Comparison of ENCODE assay signal across 8 cellular contexts in the genomic region with DNA sequence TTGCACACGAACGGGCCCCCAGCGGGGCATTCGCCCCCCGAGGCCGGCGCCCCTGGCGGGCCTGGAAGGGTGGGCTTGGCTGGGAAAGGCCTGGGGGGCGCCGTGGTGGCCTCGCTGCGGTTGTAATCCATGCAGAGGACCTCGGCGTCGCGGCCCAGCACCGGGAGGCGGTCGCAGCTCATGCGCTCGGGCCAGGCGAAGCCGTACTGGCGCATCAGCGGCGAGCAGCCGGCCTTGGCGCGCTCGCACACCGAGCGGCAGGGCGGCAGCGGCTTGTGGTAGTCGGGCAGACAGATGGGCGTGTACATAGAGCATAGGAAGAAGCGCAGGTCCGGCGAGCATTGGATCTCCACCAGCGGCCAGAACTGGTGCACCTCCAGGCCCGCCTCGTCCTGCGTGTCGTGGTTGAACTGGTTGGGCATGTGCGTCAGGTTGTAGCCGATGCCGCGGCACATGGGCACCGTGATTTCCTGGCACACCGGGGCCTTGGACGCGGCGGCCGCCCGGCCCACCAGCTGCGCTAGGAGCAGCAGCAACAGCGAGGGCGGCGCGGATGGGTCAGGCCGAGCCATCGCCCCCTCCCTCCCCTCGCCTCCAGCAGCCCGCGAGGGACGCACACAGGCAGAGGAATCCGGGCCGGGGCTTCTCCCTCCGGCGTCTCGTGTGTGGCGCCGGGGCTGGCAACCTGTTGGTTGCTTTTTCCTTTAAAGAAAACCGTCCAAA. TPM values are rescaled to one million over a fixed set of nuclear protein-coding genes. Genes with fewer than 3 reads are reported as not detected.
DNase-seq lines count a peak whose midpoint lies in the region; ATAC-seq and TF ChIP-seq lines count a peak whose summit lies in the region.

No MANE protein-coding gene starts in this region.

- H3K36me3 ChIP-seq in HUES64 (ENCODE audit: insufficient read depth, low read length) (peaks cover 39% of the 10 kb centered on the region), endocrine pancreas (ENCODE audit: control insufficient read depth, insufficient read depth, low read length) (no peaks in the 10 kb centered on the region), thoracic aorta (no peaks in the 10 kb centered on the region)

- no peaks in the 10 kb centered on the region for H3K9me3 Mint-ChIP-seq in WTC11

- H3K9me3 ChIP-seq in HUES64 (ENCODE audit: insufficient read depth, low read depth, low read length) (no peaks in the 10 kb centered on the region), endocrine pancreas (ENCODE audit: control insufficient read depth, low read length) (no peaks in the 10 kb centered on the region), mononuclear cell (ENCODE audit: low read depth, low read length) (no peaks in the 10 kb centered on the region), thoracic aorta (no peaks in the 10 kb centered on the region)

- 5% methylated on average over 74 of the region's 74 CpGs for WGBS in HUES64

- H3K27ac ChIP-seq in HUES64 (ENCODE audit: low read depth, low read length) (no peak overlapping the region; the same call in 1 of the 2 replicates), thoracic aorta (peak overlapping the region; percentile 56 to 68)

- no peaks in the 10 kb centered on the region for H3K27me3 Mint-ChIP-seq in WTC11 (ENCODE audit: low read depth)

- H3K4me3 Mint-ChIP-seq in WTC11 = peak overlapping the region; percentile 94

- TF ChIP-seq CTCF in WTC11 (IDR thresholded peaks at IDR 0.05) (no peak), thoracic aorta (IDR thresholded peaks at IDR 0.05) (no peak)

- CTCF ChIA-PET in WTC11 (lab: Charles Lee) = interaction anchor here (1.2 to 6.3 kb wide), 7 partner anchors 20 to 272 kb away, joined by 3 to 95 read pairs (median 7); no protein-coding TSS in a partner anchor

- no peak overlapping the region for H3K27ac Mint-ChIP-seq in WTC11

- peak overlapping the region; percentile 83 for H3K9ac ChIP-seq in HUES64 (ENCODE audit: low read depth, low read length)
- peak overlapping the region; percentile 96 for H3K9ac ChIP-seq in endocrine pancreas (ENCODE audit: control insufficient read depth, insufficient read depth, low read length)

- peaks cover 25% of the 10 kb centered on the region for H3K36me3 Mint-ChIP-seq in WTC11

- ATAC-seq in WTC11 = no peak
- ATAC-seq in thoracic aorta (ENCODE audit: insufficient number of reproducible peaks, low FRiP score, low read depth) = no peak
- no peak for ATAC-seq in HG02623 (IDR thresholded peaks at IDR 0.05; ENCODE audit: unreplicated experiment)
- no peak for ATAC-seq in GM21619 (IDR thresholded peaks at IDR 0.05; ENCODE audit: unreplicated experiment)

- H3K4me1 ChIP-seq in HUES64 (ENCODE audit: insufficient read depth, low read length) (peaks cover 51% of the 10 kb centered on the region), endocrine pancreas (ENCODE audit: control insufficient read depth, insufficient read depth, low read length) (peaks cover 16% of the 10 kb centered on the region), mononuclear cell (ENCODE audit: insufficient read depth, low read length) (peaks cover 51% of the 10 kb centered on the region), thoracic aorta (ENCODE audit: control insufficient read depth in 1 of 2, low read depth in 2 of 2) (peaks cover 8 to 22% of the 10 kb centered on the region in 2 donors)

- POLR2A ChIA-PET in WTC11 (lab: Charles Lee) = interaction anchor here (1.7 kb wide), 1 partner anchor 128 kb away, joined by 5 read pairs; no protein-coding TSS in a partner anchor

- H3K27me3 ChIP-seq in HUES64 (ENCODE audit: insufficient read depth, low read length) (peaks cover 22% of the 10 kb centered on the region; the same call in 1 of the 2 replicates), endocrine pancreas (ENCODE audit: control insufficient read depth, insufficient read depth, low read length) (no peaks in the 10 kb centered on the region), mononuclear cell (ENCODE audit: insufficient read depth, low read length) (peaks cover 8% of the 10 kb centered on the region), thoracic aorta (replicated peaks; ENCODE audit: insufficient read depth) (no peaks in the 10 kb centered on the region)

- peaks cover 75% of the 10 kb centered on the region for H3K4me1 Mint-ChIP-seq in WTC11

- DNase-seq in DMS153 treated with DMSO at 0.1 percent for 48 hours (lab: John Stamatoyannopoulos, UW; ENCODE audit: unreplicated experiment) (peak; percentile 43), WTC11 (ENCODE audit: low spot score) (peak; percentile 43), thoracic aorta (ENCODE audit: low spot score) (no peak)

- peak overlapping the region; percentile 90 for H3K4me3 ChIP-seq in HUES64 (ENCODE audit: low read length)
- peak overlapping the region; percentile 74 for H3K4me3 ChIP-seq in endocrine pancreas (ENCODE audit: control insufficient read depth, insufficient read depth, low read length)
- peak overlapping the region; percentile 55 for H3K4me3 ChIP-seq in mononuclear cell (ENCODE audit: low read length)
- H3K4me3 ChIP-seq in thoracic aorta = peak overlapping the region; percentile 93

TF ChIP-seq in WTC11, 78 proteins besides CTCF, POLR2A, EP300 and RAD21 (continues in another document):
- no peak for TF ChIP-seq MXD4 (CRISPR knock-in tag; IDR thresholded peaks at IDR 0.05; ENCODE audit: borderline replicate concordance)
- TF ChIP-seq MYBL2 (CRISPR knock-in tag; IDR thresholded peaks at IDR 0.05) = no peak
- no peak for TF ChIP-seq SP1 (CRISPR knock-in tag; conservative IDR thresholded peaks at IDR 0.05)
- TF ChIP-seq, protein P1, sequence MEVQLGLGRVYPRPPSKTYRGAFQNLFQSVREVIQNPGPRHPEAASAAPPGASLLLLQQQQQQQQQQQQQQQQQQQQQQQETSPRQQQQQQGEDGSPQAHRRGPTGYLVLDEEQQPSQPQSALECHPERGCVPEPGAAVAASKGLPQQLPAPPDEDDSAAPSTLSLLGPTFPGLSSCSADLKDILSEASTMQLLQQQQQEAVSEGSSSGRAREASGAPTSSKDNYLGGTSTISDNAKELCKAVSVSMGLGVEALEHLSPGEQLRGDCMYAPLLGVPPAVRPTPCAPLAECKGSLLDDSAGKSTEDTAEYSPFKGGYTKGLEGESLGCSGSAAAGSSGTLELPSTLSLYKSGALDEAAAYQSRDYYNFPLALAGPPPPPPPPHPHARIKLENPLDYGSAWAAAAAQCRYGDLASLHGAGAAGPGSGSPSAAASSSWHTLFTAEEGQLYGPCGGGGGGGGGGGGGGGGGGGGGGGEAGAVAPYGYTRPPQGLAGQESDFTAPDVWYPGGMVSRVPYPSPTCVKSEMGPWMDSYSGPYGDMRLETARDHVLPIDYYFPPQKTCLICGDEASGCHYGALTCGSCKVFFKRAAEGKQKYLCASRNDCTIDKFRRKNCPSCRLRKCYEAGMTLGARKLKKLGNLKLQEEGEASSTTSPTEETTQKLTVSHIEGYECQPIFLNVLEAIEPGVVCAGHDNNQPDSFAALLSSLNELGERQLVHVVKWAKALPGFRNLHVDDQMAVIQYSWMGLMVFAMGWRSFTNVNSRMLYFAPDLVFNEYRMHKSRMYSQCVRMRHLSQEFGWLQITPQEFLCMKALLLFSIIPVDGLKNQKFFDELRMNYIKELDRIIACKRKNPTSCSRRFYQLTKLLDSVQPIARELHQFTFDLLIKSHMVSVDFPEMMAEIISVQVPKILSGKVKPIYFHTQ (CRISPR knock-in tag; IDR thresholded peaks at IDR 0.05) = no peak
- TF ChIP-seq KAT7 (CRISPR knock-in tag; IDR thresholded peaks at IDR 0.05; ENCODE audit: borderline replicate concordance) = peak; percentile 53; the same call in 1 of the 2 replicates
- TF ChIP-seq, protein P2, sequence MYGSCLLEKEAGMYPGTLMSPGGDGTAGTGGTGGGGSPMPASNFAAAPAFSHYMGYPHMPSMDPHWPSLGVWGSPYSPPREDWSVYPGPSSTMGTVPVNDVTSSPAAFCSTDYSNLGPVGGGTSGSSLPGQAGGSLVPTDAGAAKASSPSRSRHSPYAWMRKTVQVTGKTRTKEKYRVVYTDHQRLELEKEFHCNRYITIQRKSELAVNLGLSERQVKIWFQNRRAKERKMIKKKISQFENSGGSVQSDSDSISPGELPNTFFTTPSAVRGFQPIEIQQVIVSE (CRISPR knock-in tag; IDR thresholded peaks at IDR 0.05; ENCODE audit: borderline replicate concordance) = no peak
- peak; percentile 50; the same call in 1 of the 2 replicates for TF ChIP-seq SMAD4 (CRISPR knock-in tag; IDR thresholded peaks at IDR 0.05)
- TF ChIP-seq, protein P3, sequence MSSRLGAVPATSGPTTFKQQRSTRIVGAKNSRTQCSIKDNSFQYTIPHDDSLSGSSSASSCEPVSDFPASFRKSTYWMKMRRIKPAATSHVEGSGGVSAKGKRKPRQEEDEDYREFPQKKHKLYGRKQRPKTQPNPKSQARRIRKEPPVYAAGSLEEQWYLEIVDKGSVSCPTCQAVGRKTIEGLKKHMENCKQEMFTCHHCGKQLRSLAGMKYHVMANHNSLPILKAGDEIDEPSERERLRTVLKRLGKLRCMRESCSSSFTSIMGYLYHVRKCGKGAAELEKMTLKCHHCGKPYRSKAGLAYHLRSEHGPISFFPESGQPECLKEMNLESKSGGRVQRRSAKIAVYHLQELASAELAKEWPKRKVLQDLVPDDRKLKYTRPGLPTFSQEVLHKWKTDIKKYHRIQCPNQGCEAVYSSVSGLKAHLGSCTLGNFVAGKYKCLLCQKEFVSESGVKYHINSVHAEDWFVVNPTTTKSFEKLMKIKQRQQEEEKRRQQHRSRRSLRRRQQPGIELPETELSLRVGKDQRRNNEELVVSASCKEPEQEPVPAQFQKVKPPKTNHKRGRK (CRISPR knock-in tag; IDR thresholded peaks at IDR 0.05; ENCODE audit: borderline replicate concordance) = no peak
- TF ChIP-seq TCF7 (CRISPR knock-in tag; IDR thresholded peaks at IDR 0.05; ENCODE audit: low read depth) = no peak
- TF ChIP-seq GABPB1 (CRISPR knock-in tag; IDR thresholded peaks at IDR 0.05) = 0 out of 2 replicates have a peak, but pooled peaks have one; percentile 16
- TF ChIP-seq ZNF232 (CRISPR knock-in tag; IDR thresholded peaks at IDR 0.05) = no peak

RNA-seq across cellular contexts. Expression of a gene that starts 1.4 kb away (rescaled TPM):
- 18.4 TPM for polyA plus RNA-seq in HUES64 (2013, experiment 1 of 2)
- 16.7 TPM for polyA plus RNA-seq in HUES64 (2013, experiment 2 of 2)
- total RNA-seq in WTC11 (2021) = 52.8 to 103 TPM (median 53.7 TPM) in 3 replicates
- 0.42 TPM for total RNA-seq in mononuclear cell
- 1 to 10 TPM; 4.1 to 6.6 TPM for total RNA-seq in thoracic aorta

RNA-seq across cellular contexts. Expression of a gene that starts 56.9 kb away (rescaled TPM):
- 29.6 TPM for polyA plus RNA-seq in HUES64 (2013, experiment 1 of 2)
- polyA plus RNA-seq in HUES64 (2013, experiment 2 of 2) = 28.7 TPM
- total RNA-seq in WTC11 (2021) (26.6 to 31.6 TPM (median 28.1 TPM) in 3 replicates), mononuclear cell (10.8 TPM), thoracic aorta (10 to 100 TPM; 17.7 to 29.8 TPM)
